ENCODE assay signal across 27 cellular contexts in the genomic region with DNA sequence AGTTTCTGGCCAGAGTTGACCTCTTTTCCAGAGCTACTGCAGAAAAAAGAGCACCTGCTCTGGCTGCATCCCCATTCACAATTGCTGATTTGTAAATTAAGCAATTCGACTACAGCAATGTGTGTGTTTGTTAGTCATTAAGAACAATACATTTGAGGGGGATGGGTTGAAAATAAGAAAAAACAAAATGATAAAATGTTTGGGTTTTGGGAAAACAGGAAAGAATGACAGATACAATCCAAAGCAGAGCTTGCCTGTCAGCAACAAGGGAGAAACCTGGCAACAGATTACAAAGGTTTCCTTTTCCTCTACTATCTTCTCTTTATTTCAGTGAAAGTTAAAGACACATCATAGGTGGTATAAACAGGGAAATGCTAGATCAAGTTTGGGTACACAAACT.
"Had no signal": no experiment of that assay in that cellular context is flagged by ENCODE, and none has a peak within 500 bp of the region (broad histone marks: within the 10 kb centered on the region; RNA-seq: fewer than 3 reads in every experiment).

No MANE protein-coding gene starts in this region.

- H3K9me3 Mint-ChIP-seq: activated T-cell treated with anti-CD3 and anti-CD28 coated beads, Interleukin-2, amount 50 U/mL, for 4 hours; central memory CD8-positive, alpha-beta T cell; immature natural killer cell; T-cell had no signal

- H3K4me1 Mint-ChIP-seq: activated CD4-positive, alpha-beta T cell treated with anti-CD3 and anti-CD28 coated beads, Interleukin-2, amount 10 ng/mL, durations not matched to agents 7 days and 5 days; immature natural killer cell; neural progenitor cell had no signal

- ATAC-seq: activated T-cell treated with anti-CD3 and anti-CD28 coated beads, Interleukin-2, amount 50 U/mL, for 4 hours; esophagus mucosa; gastroesophageal sphincter; heart right ventricle; left ventricle myocardium superior; mucosa of descending colon; naive thymus-derived CD4-positive, alpha-beta T cell; psoas muscle; right cardiac atrium; T-cell; WTC11 had no signal

- H3K27ac Mint-ChIP-seq: activated CD4-positive, alpha-beta T cell treated with anti-CD3 and anti-CD28 coated beads, Interleukin-2, amount 10 ng/mL, durations not matched to agents 7 days and 5 days; activated naive CD4-positive, alpha-beta T cell treated with anti-CD3 and anti-CD28 coated beads for 36 hours; immature natural killer cell; naive thymus-derived CD4-positive, alpha-beta T cell; neural progenitor cell; T-cell; WTC11 had no signal

- H3K27me3 ChIP-seq: ascending aorta, gastroesophageal sphincter, heart right ventricle, neural progenitor cell, ovary, upper lobe of left lung had no signal

- H3K27me3 Mint-ChIP-seq: activated CD4-positive, alpha-beta T cell treated with anti-CD3 and anti-CD28 coated beads, Interleukin-2, amount 10 ng/mL, durations not matched to agents 7 days and 5 days; central memory CD8-positive, alpha-beta T cell; naive thymus-derived CD4-positive, alpha-beta T cell; T-cell had no signal

- H3K4me3 ChIP-seq: ascending aorta, coronary artery, gastroesophageal sphincter, heart right ventricle, mucosa of descending colon, neural progenitor cell, ovary, psoas muscle, skin epidermis, thoracic aorta, upper lobe of left lung had no signal

- H3K9me3 ChIP-seq: ascending aorta, gastroesophageal sphincter, mucosa of descending colon, ovary, psoas muscle, thoracic aorta, upper lobe of left lung had no signal

- H3K4me3 Mint-ChIP-seq: activated CD4-positive, alpha-beta T cell treated with anti-CD3 and anti-CD28 coated beads, Interleukin-2, amount 10 ng/mL, durations not matched to agents 7 days and 5 days; activated naive CD4-positive, alpha-beta T cell treated with anti-CD3 and anti-CD28 coated beads for 36 hours; activated T-cell treated with anti-CD3 and anti-CD28 coated beads, Interleukin-2, amount 50 U/mL, for 4 hours; central memory CD8-positive, alpha-beta T cell; immature natural killer cell; naive thymus-derived CD4-positive, alpha-beta T cell; neural progenitor cell; T-cell; WTC11 had no signal

- H3K36me3 ChIP-seq: ovary, thoracic aorta had no signal

- H3K27ac ChIP-seq: ascending aorta, coronary artery, gastroesophageal sphincter, neural progenitor cell, ovary, psoas muscle, thoracic aorta had no signal

- H3K4me1 ChIP-seq: neural progenitor cell had no signal

- DNase-seq: activated CD4-positive, alpha-beta T cell treated with anti-CD3 and anti-CD28 coated beads, Interleukin-2, amount 10 ng/mL, durations not matched to agents 7 days and 5 days; activated CD8-positive, alpha-beta memory T cell treated with anti-CD3 and anti-CD28 coated beads, Interleukin-2, amount 50 U/mL, for 4 hours; activated naive CD4-positive, alpha-beta T cell treated with anti-CD3 and anti-CD28 coated beads for 36 hours; activated T-cell treated with anti-CD3 and anti-CD28 coated beads, Interleukin-2, amount 50 U/mL, for 4 hours; effector CD4-positive, alpha-beta T cell; heart right ventricle; immature natural killer cell; left ventricle myocardium superior; mesenchymal stem cell; mucosa of descending colon; naive thymus-derived CD4-positive, alpha-beta T cell; ovary; psoas muscle; right cardiac atrium; stimulated activated CD4-positive, alpha-beta T cell treated with anti-CD3 and anti-CD28 coated beads, Interleukin-15, amount 100 ng/mL, for 24 hours; stimulated activated CD4-positive, alpha-beta T cell treated with anti-CD3 and anti-CD28 coated beads, Interleukin-2, amount 100 ng/mL, for 48 hours; T-cell; upper lobe of left lung had no signal
